18 cellular contexts compared by ENCODE assay signal in the genomic region with DNA sequence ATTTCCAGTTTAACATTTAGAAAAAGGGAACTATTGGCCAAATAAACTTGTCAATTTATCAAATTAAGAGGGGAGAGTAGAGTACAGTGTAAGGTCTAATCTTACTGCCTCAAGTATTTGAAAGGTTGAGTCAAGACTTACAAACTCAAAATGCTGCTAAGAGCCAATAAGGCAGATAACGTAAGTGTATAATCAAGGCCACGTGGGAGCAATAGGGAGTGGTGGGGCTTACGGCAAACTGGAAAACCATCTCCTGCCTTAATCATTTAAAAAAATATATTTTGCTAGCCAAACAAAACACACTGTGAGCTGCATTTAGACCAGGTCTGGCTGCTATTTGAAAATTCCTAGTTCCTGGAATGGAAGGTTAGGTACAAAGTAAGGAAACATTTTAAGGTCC.
DNase-seq lines count a peak whose midpoint lies in the region; ATAC-seq and TF ChIP-seq lines count a peak whose summit lies in the region.
"Had no signal": no experiment of that assay in that cellular context is flagged by ENCODE, and none has a peak within 500 bp of the region (broad histone marks: within the 10 kb centered on the region; RNA-seq: fewer than 3 reads in every experiment).

No MANE protein-coding gene starts in this region.

- no peaks in the 10 kb centered on the region for H4K20me1 ChIP-seq in MM.1S (ENCODE audit: insufficient read depth, low read length)
- H4K20me1 ChIP-seq: BLaER1 treated with 17β-estradiol and CSF1 and Interleukin-3, amounts not matched to agents 10 nM and 100 nM had no signal

- H3K4me2 ChIP-seq in MM.1S (ENCODE audit: low read depth, low read length): no peak overlapping the region
- H3K4me2 ChIP-seq: A549 had no signal

- TF ChIP-seq CTCF in heart left ventricle (IDR thresholded peaks at IDR 0.05) (no peak), left ventricle myocardium inferior (IDR thresholded peaks at IDR 0.05; ENCODE audit: borderline replicate concordance) (no peak), MM.1S (IDR thresholded peaks at IDR 0.05; ENCODE audit: low read length) (no peak)

- no peaks in the 10 kb centered on the region for H3K27me3 Mint-ChIP-seq in dendritic cell treated with granulocyte-macrophage colony-stimulating factor and Interleukin-4, amounts not matched to agents 40 ng/mL and 50 ng/mL, for 4 days
- H3K27me3 Mint-ChIP-seq: B cell; CD4-positive, alpha-beta T cell had no signal

- H3K9me3 Mint-ChIP-seq in dendritic cell treated with granulocyte-macrophage colony-stimulating factor and Interleukin-4, amounts not matched to agents 40 ng/mL and 50 ng/mL, for 4 days: peaks cover 12% of the 10 kb centered on the region
- H3K9me3 Mint-ChIP-seq: CD4-positive, alpha-beta T cell had no signal

- H3K4me3 ChIP-seq in heart left ventricle (no peak overlapping the region), left ventricle myocardium inferior (no peak overlapping the region), MM.1S (ENCODE audit: low read length) (no peak overlapping the region)
- H3K4me3 ChIP-seq: A549; BLaER1 treated with 17β-estradiol and CSF1 and Interleukin-3, amounts not matched to agents 10 nM and 100 nM had no signal

- no peak overlapping the region for H3K9ac ChIP-seq in MM.1S (ENCODE audit: low read length)
- H3K9ac ChIP-seq: BLaER1 treated with 17β-estradiol and CSF1 and Interleukin-3, amounts not matched to agents 10 nM and 100 nM had no signal

- H3K27ac ChIP-seq in heart left ventricle: peak overlapping the region in 7 of 12 donors; percentile 8 to 56 (median 37)
- H3K27ac ChIP-seq in left ventricle myocardium inferior (replicated peaks): peak overlapping the region; percentile 67
- H3K27ac ChIP-seq in MM.1S (ENCODE audit: low read length): no peak overlapping the region
- H3K27ac ChIP-seq: 22Rv1; A549; BLaER1 treated with 17β-estradiol and CSF1 and Interleukin-3, amounts not matched to agents 10 nM and 100 nM; C4-2B had no signal

- no peak for DNase-seq in heart left ventricle
- DNase-seq in Right ventricle myocardium superior: no peak
- DNase-seq in left ventricle myocardium inferior: no peak
- no peak for DNase-seq in cardiac septum (ENCODE audit: low spot score)
- DNase-seq in MM.1S: no peak
- DNase-seq: AML-193; Caco-2; Calu3; CD4-positive, alpha-beta T cell; CD8-positive, alpha-beta T cell; DMS79 treated with DMSO at 0.1 percent for 48 hours; GF-D8 had no signal

- H3K36me3 Mint-ChIP-seq in dendritic cell treated with granulocyte-macrophage colony-stimulating factor and Interleukin-4, amounts not matched to agents 40 ng/mL and 50 ng/mL, for 4 days (ENCODE audit: low read depth): peaks cover 6% of the 10 kb centered on the region
- H3K36me3 Mint-ChIP-seq: CD8-positive, alpha-beta T cell had no signal

- no peaks in the 10 kb centered on the region for H3K9me2 ChIP-seq in MM.1S (replicated peaks; ENCODE audit: insufficient read depth, low read length)

- no peak overlapping the region for H3K4me3 Mint-ChIP-seq in dendritic cell treated with granulocyte-macrophage colony-stimulating factor and Interleukin-4, amounts not matched to agents 40 ng/mL and 50 ng/mL, for 4 days
- H3K4me3 Mint-ChIP-seq: B cell; CD4-positive, alpha-beta T cell; CD8-positive, alpha-beta T cell had no signal

- peaks cover 54% of the 10 kb centered on the region for H3K4me1 Mint-ChIP-seq in dendritic cell treated with granulocyte-macrophage colony-stimulating factor and Interleukin-4, amounts not matched to agents 40 ng/mL and 50 ng/mL, for 4 days (ENCODE audit: low read depth)
- H3K4me1 Mint-ChIP-seq: B cell had no signal

- H3K4me1 ChIP-seq in heart left ventricle: peaks cover 0 to 42% (median 14%) of the 10 kb centered on the region in 12 donors
- peaks cover 48% of the 10 kb centered on the region for H3K4me1 ChIP-seq in left ventricle myocardium inferior
- no peaks in the 10 kb centered on the region for H3K4me1 ChIP-seq in MM.1S (ENCODE audit: low read length)
- H3K4me1 ChIP-seq: A549, Caco-2 had no signal

- intact Hi-C loops in heart left ventricle (cut with DNase I): no loop called here
- intact Hi-C loops in Right ventricle myocardium superior (cut with DNase I): no loop called here
- intact Hi-C loops in left ventricle myocardium inferior (cut with micrococcal nuclease): no loop called here
- intact Hi-C loops in cardiac septum (cut with DNase I): no loop called here
- intact Hi-C loops in dendritic cell treated with granulocyte-macrophage colony-stimulating factor and Interleukin-4, amounts not matched to agents 40 ng/mL and 50 ng/mL, for 4 days (cut with micrococcal nuclease): no loop called here

- peak overlapping the region; percentile 45 for H3K27ac Mint-ChIP-seq in dendritic cell treated with granulocyte-macrophage colony-stimulating factor and Interleukin-4, amounts not matched to agents 40 ng/mL and 50 ng/mL, for 4 days
- H3K27ac Mint-ChIP-seq: B cell; CD4-positive, alpha-beta T cell; CD8-positive, alpha-beta T cell had no signal

- no peaks in the 10 kb centered on the region for H3K36me3 ChIP-seq in heart left ventricle
- H3K36me3 ChIP-seq in left ventricle myocardium inferior: no peaks in the 10 kb centered on the region
- H3K36me3 ChIP-seq in MM.1S (replicated peaks; ENCODE audit: insufficient read depth, low read length): no peaks in the 10 kb centered on the region
- H3K36me3 ChIP-seq: BLaER1 treated with 17β-estradiol and CSF1 and Interleukin-3, amounts not matched to agents 10 nM and 100 nM had no signal

- no peak for TF ChIP-seq POLR2A in heart left ventricle (IDR thresholded peaks at IDR 0.05)

- H3K27me3 ChIP-seq in heart left ventricle (no peaks in the 10 kb centered on the region), left ventricle myocardium inferior (ENCODE audit: low read depth) (no peaks in the 10 kb centered on the region), MM.1S (replicated peaks; ENCODE audit: insufficient read depth, low read length) (no peaks in the 10 kb centered on the region)
- H3K27me3 ChIP-seq: BLaER1 treated with 17β-estradiol and CSF1 and Interleukin-3, amounts not matched to agents 10 nM and 100 nM had no signal

- H2AFZ ChIP-seq in MM.1S (ENCODE audit: low read length): no peak overlapping the region

- ATAC-seq in heart left ventricle (no peak), Right ventricle myocardium superior (ENCODE audit: poor library complexity) (no peak)
- ATAC-seq: A549; CD8-positive, alpha-beta T cell had no signal

- H3K9me3 ChIP-seq in heart left ventricle (no peaks in the 10 kb centered on the region), left ventricle myocardium inferior (replicated peaks) (no peaks in the 10 kb centered on the region), MM.1S (replicated peaks; ENCODE audit: insufficient read depth, low read length) (no peaks in the 10 kb centered on the region)
- H3K9me3 ChIP-seq: A549, Caco-2 had no signal

- H3K79me2 ChIP-seq in MM.1S (ENCODE audit: low read length): no peaks in the 10 kb centered on the region

- H3F3A ChIP-seq in MM.1S (ENCODE audit: insufficient read depth, low read length): no peaks in the 10 kb centered on the region

- WGBS in heart left ventricle, 4 donors: 32 to 51% (median 42%) methylated on average over 3 of the region's 3 CpGs
